In genomic region chr20:22680031-22680740, GRCh38 we compare ENCODE assay signal across 18 cellular contexts.
"Had no signal": no experiment of that assay in that cellular context is flagged by ENCODE, and none has a peak within 500 bp of the region (broad histone marks: within the 10 kb centered on the region; RNA-seq: fewer than 3 reads in every experiment).

No MANE protein-coding gene starts in this region.

- H3K27ac ChIP-seq: dorsolateral prefrontal cortex, heart left ventricle, stomach, thoracic aorta, uterus had no signal

- H3K27me3 ChIP-seq: uterus had no signal

- H3K27ac Mint-ChIP-seq: nephron had no signal

- H3K36me3 ChIP-seq: heart left ventricle, stomach, thoracic aorta, uterus had no signal

- H3K4me3 Mint-ChIP-seq: nephron had no signal

- ATAC-seq: heart left ventricle had no signal

- H3K4me1 Mint-ChIP-seq: nephron had no signal

- H3K4me3 ChIP-seq: dorsolateral prefrontal cortex, heart left ventricle, stomach, thoracic aorta, uterus had no signal

- H3K9me3 Mint-ChIP-seq: nephron had no signal

- DNase-seq: cortex of kidney; dorsolateral prefrontal cortex; effector CD8-positive, alpha-beta T cell; heart left ventricle; hypothalamus; kidney glomerular epithelial cell; mesenchymal stem cell; midbrain; naive B cell; small intestine; stimulated activated CD4-positive, alpha-beta T cell treated with anti-CD3 and anti-CD28 coated beads, Interleukin-12 subunit alpha, Interleukin-12 subunit beta, amount 100 ng/mL, for 4 hours; stimulated activated naive CD4-positive, alpha-beta T cell; stomach; substantia nigra; trophoblast cell; uterus had no signal

- H3K27me3 Mint-ChIP-seq: naive B cell had no signal

- H3K9me3 ChIP-seq: thoracic aorta, uterus had no signal

- H3K4me1 ChIP-seq: uterus had no signal
